In genomic region chr1:161258439-161259386, GRCh38 we compare ENCODE assay signal across 8 cellular contexts. TPM values are rescaled to one million over a fixed set of nuclear protein-coding genes. Genes with fewer than 3 reads are reported as not detected.
DNase-seq lines count a peak whose midpoint lies in the region; ATAC-seq and TF ChIP-seq lines count a peak whose summit lies in the region.

Gene PCP4L1, plus strand, starts transcription at chr1:161258745. Its CDS starts 230 bp downstream, at chr1:161258975.

- no peak within 1 kb of the TSS for H3K27ac ChIP-seq in CD4-positive, CD25-positive, alpha-beta regulatory T cell (ENCODE audit: insufficient read depth, low read length, poor library complexity, severe bottlenecking)
- H3K27ac ChIP-seq in HEK293 (ENCODE audit: extremely low read depth, low read depth, low read length) = no peak within 1 kb of the TSS

- intact Hi-C loops in sciatic nerve (cut with DNase I) = no loop called here

- peak; percentile 43 to 53 for ATAC-seq in CD4-positive, CD25-positive, alpha-beta regulatory T cell (ENCODE audit: low read depth in 2 of 2)
- peak; percentile 70 for ATAC-seq in sciatic nerve
- no peak for ATAC-seq in GM18870 (IDR thresholded peaks at IDR 0.05; ENCODE audit: unreplicated experiment)
- no peak for ATAC-seq in GM18520 (IDR thresholded peaks at IDR 0.05; ENCODE audit: unreplicated experiment)

- no peak within 1 kb of the TSS for H3K4me3 ChIP-seq in CD4-positive, CD25-positive, alpha-beta regulatory T cell (ENCODE audit: low read depth, low read length)
- H3K4me3 ChIP-seq in HEK293 (ENCODE audit: low read depth, low read length) (peak within 1 kb of the TSS; percentile 47), iPS-11a (ENCODE audit: low read depth, low read length) (peak within 1 kb of the TSS; percentile 66)

- peaks cover 31% of the 10 kb centered on the region for H3K27me3 ChIP-seq in CD4-positive, CD25-positive, alpha-beta regulatory T cell (ENCODE audit: control insufficient read depth, insufficient read depth, low read length)

- peak in 2 of 3 donors; percentile 20 to 56 for DNase-seq in CD4-positive, CD25-positive, alpha-beta regulatory T cell
- DNase-seq in SK-N-DZ (ENCODE audit: low spot score) (peak; percentile 87), sciatic nerve (ENCODE audit: low spot score) (peak; percentile 63)

- peaks cover 0 to 23% (median 10%) of the 10 kb centered on the region in 7 donors for H3K9me3 Mint-ChIP-seq in CD4-positive, CD25-positive, alpha-beta regulatory T cell
- H3K9me3 Mint-ChIP-seq in brain = peaks cover 20 to 29% (median 28%) of the 10 kb centered on the region in 5 experiments

- no peak within 1 kb of the TSS for H3K27ac Mint-ChIP-seq in CD4-positive, CD25-positive, alpha-beta regulatory T cell
- peak within 1 kb of the TSS in 1 of 5 experiments; percentile 50 for H3K27ac Mint-ChIP-seq in brain

- CTCF ChIA-PET in HEK293 (lab: Yijun Ruan, JAX) = interaction anchor here (0.6 to 1.8 kb wide), 7 partner anchors 31 to 122 kb away, joined by 3 to 6 read pairs (median 4); partner anchors contain the start of gene TOMM40L

- TF ChIP-seq CTCF in HEK293 (tag by site-specific recombination; IDR thresholded peaks at IDR 0.05) (no peak), brain (conservative IDR thresholded peaks at IDR 0.05) (no peak)

- H3K27me3 Mint-ChIP-seq in CD4-positive, CD25-positive, alpha-beta regulatory T cell = peaks cover 76% of the 10 kb centered on the region
- peaks cover 43% of the 10 kb centered on the region for H3K27me3 Mint-ChIP-seq in brain

- peaks cover 13% of the 10 kb centered on the region for H3K4me1 ChIP-seq in CD4-positive, CD25-positive, alpha-beta regulatory T cell (ENCODE audit: control insufficient read depth, insufficient read depth, low read length, poor library complexity, severe bottlenecking)
- H3K4me1 ChIP-seq in HEK293 (ENCODE audit: control insufficient read depth, insufficient read depth, low read length) = peaks cover 6% of the 10 kb centered on the region; the same call in 1 of the 2 replicates

- POLR2A ChIA-PET in HEK293 (lab: Yijun Ruan, JAX) = interaction anchor here (0.6 to 2.1 kb wide), 4 partner anchors 11 to 161 kb away, joined by 3 to 7 read pairs (median 4); partner anchors contain the start of genes SDHC and TOMM40L

- peak within 1 kb of the TSS in 3 of 4 donors; percentile 71 to 88 (median 81) for H3K4me3 Mint-ChIP-seq in CD4-positive, CD25-positive, alpha-beta regulatory T cell
- peak within 1 kb of the TSS; percentile 65 to 80 (median 73) for H3K4me3 Mint-ChIP-seq in brain

- H3K4me1 Mint-ChIP-seq in CD4-positive, CD25-positive, alpha-beta regulatory T cell = peaks cover 0 to 18% (median 7%) of the 10 kb centered on the region in 4 donors
- H3K4me1 Mint-ChIP-seq in brain = peaks cover 36% of the 10 kb centered on the region

- H3K36me3 ChIP-seq in CD4-positive, CD25-positive, alpha-beta regulatory T cell (ENCODE audit: control insufficient read depth, insufficient read depth, low read length) = no peaks in the 10 kb centered on the region
- H3K36me3 ChIP-seq in HEK293 (ENCODE audit: control insufficient read depth in 2 of 2, insufficient read depth in 1 of 2, low read length in 2 of 2) = no peaks in the 10 kb centered on the region

- peaks cover 4% of the 10 kb centered on the region for H3K36me3 Mint-ChIP-seq in CD4-positive, CD25-positive, alpha-beta regulatory T cell
- H3K36me3 Mint-ChIP-seq in brain = peaks cover 7% of the 10 kb centered on the region

- peaks cover 13 to 17% of the 10 kb centered on the region in 2 experiments for H3K9me3 ChIP-seq in CD4-positive, CD25-positive, alpha-beta regulatory T cell (ENCODE audit: control insufficient read depth in 2 of 2, low read length in 2 of 2)
- no peaks in the 10 kb centered on the region for H3K9me3 ChIP-seq in HEK293 (ENCODE audit: control insufficient read depth, insufficient read depth, low read depth, low read length)

TF ChIP-seq in HEK293, 187 proteins besides CTCF, POLR2A, EP300 and RAD21 (continues in another document):
- peak; percentile 46; the same call in 1 of the 2 replicates for TF ChIP-seq ZEB2 (tag by site-specific recombination; IDR thresholded peaks at IDR 0.05)
- TF ChIP-seq ZBTB17 (tag by site-specific recombination; IDR thresholded peaks at IDR 0.05) = peak; percentile 25; the same call in 1 of the 2 replicates
- no peak for TF ChIP-seq ZNF544 (tag by site-specific recombination; IDR thresholded peaks at IDR 0.05)
- 0 out of 2 replicates have a peak, but pooled peaks have one; percentile 13 for TF ChIP-seq ZNF600 (tag by site-specific recombination; IDR thresholded peaks at IDR 0.05)
- TF ChIP-seq ZNF280C (tag by site-specific recombination; IDR thresholded peaks at IDR 0.05) = no peak
- TF ChIP-seq BCL11B (tag by site-specific recombination; IDR thresholded peaks at IDR 0.05; ENCODE audit: low read depth) = peak; percentile 83
- TF ChIP-seq ZFP41 (tag by site-specific recombination; IDR thresholded peaks at IDR 0.05; ENCODE audit: borderline replicate concordance) = no peak
- peak; percentile 99 for TF ChIP-seq PRDM10 (tag by site-specific recombination; IDR thresholded peaks at IDR 0.05)
- no peak for TF ChIP-seq ZNF416 (tag by site-specific recombination; IDR thresholded peaks at IDR 0.05)
- TF ChIP-seq KLF7 (tag by site-specific recombination; IDR thresholded peaks at IDR 0.05; ENCODE audit: borderline replicate concordance) = no peak
- TF ChIP-seq ZNF560 (tag by site-specific recombination; IDR thresholded peaks at IDR 0.05; ENCODE audit: borderline replicate concordance) = peak; percentile 79; the same call in 1 of the 2 replicates
- 0 out of 2 replicates have a peak, but pooled peaks have one; percentile 52 for TF ChIP-seq GLIS2 (tag by site-specific recombination; IDR thresholded peaks at IDR 0.05)
- TF ChIP-seq ZNF335 (tag by site-specific recombination; conservative IDR thresholded peaks at IDR 0.05) = 0 out of 2 replicates have a peak, but pooled peaks have one; percentile 13
- TF ChIP-seq ZFP69B (tag by site-specific recombination; IDR thresholded peaks at IDR 0.05) = no peak
- no peak for TF ChIP-seq ZNF223 (tag by site-specific recombination; IDR thresholded peaks at IDR 0.05)
- TF ChIP-seq SP2 (tag by site-specific recombination; IDR thresholded peaks at IDR 0.05) = peak; percentile 77
- 0 out of 2 replicates have a peak, but pooled peaks have one; percentile 27 for TF ChIP-seq KLF17 (tag by site-specific recombination; IDR thresholded peaks at IDR 0.05)

RNA-seq across cellular contexts. Expression of gene PCP4L1, which starts in this region (rescaled TPM):
- total RNA-seq in CD4-positive, CD25-positive, alpha-beta regulatory T cell = not detected
- under 1 TPM in 1 of 4 donors, not detected in 3; 0.38 TPM for polyA plus RNA-seq in CD4-positive, CD25-positive, alpha-beta regulatory T cell
- 0.56 and 0.80 TPM in 2 replicates for polyA plus RNA-seq in SK-N-DZ (2014; cell fraction: cytosol; rRNA removed)
- 1.4 TPM in 1 of 2 replicates, not detected in the other for polyA plus RNA-seq in SK-N-DZ (2014; cell fraction: nucleus; rRNA removed)
- 5.2 TPM for polyA plus RNA-seq in brain (ENCODE audit: insufficient read depth, low read depth, low replicate concordance)
- 0.89 TPM for total RNA-seq in sciatic nerve

Comparison
In these comparisons a context has a peak if more than half of its experiments do, and no peak if none do; other contexts are left out.
1. Peak in DNase-seq and ATAC-seq in CD4-positive, CD25-positive, alpha-beta regulatory T cell; RNA of the gene not detected or under 1 TPM.
2. Peak in DNase-seq and ATAC-seq in sciatic nerve; RNA of the gene not detected or under 1 TPM.